ENCODE assay signal across 8 cellular contexts in genomic region chr19:13162749-13163608, GRCh38. TPM values are rescaled to one million over a fixed set of nuclear protein-coding genes. Genes with fewer than 3 reads are reported as not detected.
DNase-seq lines count a peak whose midpoint lies in the region; ATAC-seq and TF ChIP-seq lines count a peak whose summit lies in the region.

No MANE protein-coding gene starts in this region.

- peak; percentile 85 for TF ChIP-seq POLR2A in GM19099 (IDR thresholded peaks at IDR 0.05; ENCODE audit: extremely low read depth, insufficient read length, low read depth)

- peak; percentile 87 for DNase-seq in AG04449 (ENCODE audit: low read depth, low spot score)
- DNase-seq in LHCN-M2 (ENCODE audit: low read depth), result peak; percentile 91
- DNase-seq in RWPE2 (ENCODE audit: low spot score), result peak; percentile 98
- DNase-seq in activated T-helper 9 cell treated with anti-CD3 and anti-CD28 coated beads, Interleukin-2, amount 50 U/mL, for 16 hours (ENCODE audit: low read depth), result peak; percentile 78
- DNase-seq in fibroblast of pulmonary artery (ENCODE audit: low read depth), result peak; percentile 99
- peak; percentile 93 for DNase-seq in stimulated activated naive CD8-positive, alpha-beta T cell treated with anti-CD3 and anti-CD28 coated beads, Interleukin-15, Interleukin-2, amounts not matched to agents 100 U/mL and 50 U/mL, for 24 hours

- peak overlapping the region; percentile 100 for H3K27ac Mint-ChIP-seq in nephron

- H3K9me3 ChIP-seq in RWPE2 (ENCODE audit: severe bottlenecking), result no peaks in the 10 kb centered on the region

- peak overlapping the region; percentile 40 for H3K4me3 ChIP-seq in AG04449 (ENCODE audit: low read depth, low read length)
- H3K4me3 ChIP-seq in RWPE2 (ENCODE audit: severe bottlenecking), result peak overlapping the region; percentile 26
- peak overlapping the region; percentile 45 for H3K4me3 ChIP-seq in fibroblast of pulmonary artery (replicated peaks; ENCODE audit: low read depth, low read length)

- H3K9me3 Mint-ChIP-seq in nephron, result no peaks in the 10 kb centered on the region

- POLR2A ChIA-PET in AG04449 (lab: Yijun Ruan, JAX), result interaction anchor here (0.6 to 3.3 kb wide), 7 partner anchors 9 to 1335 kb away, joined by 3 to 32 read pairs (median 5); partner anchors contain the start of genes IER2 and STX10

- H3K36me3 ChIP-seq in RWPE2 (ENCODE audit: low read depth), result no peaks in the 10 kb centered on the region

- peak overlapping the region; percentile 74 to 83 (median 75) for H3K4me3 Mint-ChIP-seq in nephron

- H3K4me1 Mint-ChIP-seq in nephron, result peaks cover 49% of the 10 kb centered on the region

- H3K36me3 Mint-ChIP-seq in nephron (ENCODE audit: low read depth), result no peaks in the 10 kb centered on the region

- CTCF ChIA-PET in AG04449 (lab: Yijun Ruan, JAX), result interaction anchor here (1.0 to 4.1 kb wide), 9 partner anchors 8 to 197 kb away, joined by 3 to 19 read pairs (median 5); no protein-coding TSS in a partner anchor

- no peaks in the 10 kb centered on the region for H3K27me3 ChIP-seq in RWPE2 (ENCODE audit: insufficient read depth, poor library complexity, severe bottlenecking)

- TF ChIP-seq CTCF in AG04449 (IDR thresholded peaks at IDR 0.05; ENCODE audit: insufficient read depth, low read length, missing control alignments) (no peak), RWPE2 (IDR thresholded peaks at IDR 0.05; ENCODE audit: poor library complexity, severe bottlenecking) (no peak), fibroblast of pulmonary artery (IDR thresholded peaks at IDR 0.05; ENCODE audit: low read length, missing control alignments) (no peak), nephron (IDR thresholded peaks at IDR 0.05; ENCODE audit: unreplicated experiment in 3 of 3) (no peak)

- H3K4me1 ChIP-seq in RWPE2 (ENCODE audit: insufficient read depth, poor library complexity, severe bottlenecking), result peaks cover 47% of the 10 kb centered on the region

- H3K27me3 Mint-ChIP-seq in nephron (ENCODE audit: low read depth), result no peaks in the 10 kb centered on the region

- peak overlapping the region; percentile 99 for H3K27ac ChIP-seq in RWPE2 (ENCODE audit: poor library complexity, severe bottlenecking)

- peak; percentile 63 for ATAC-seq in RWPE2 (ENCODE audit: low read depth)
- ATAC-seq in stimulated activated naive CD8-positive, alpha-beta T cell treated with anti-CD3 and anti-CD28 coated beads, Interleukin-15, Interleukin-2, amounts not matched to agents 100 U/mL and 50 U/mL, for 24 hours, result peak; percentile 67

RNA-seq across cellular contexts. Expression of gene IER2, which starts 12.8 kb away (rescaled TPM):
- total RNA-seq in LHCN-M2 (2014; rRNA removed), result 13.6 and 14.7 TPM in 2 replicates
- 31.1 TPM for polyA plus RNA-seq in LHCN-M2 (2012)

RNA-seq across cellular contexts. Expression of gene STX10, which starts 12.8 kb away (rescaled TPM):
- total RNA-seq in LHCN-M2 (2014; rRNA removed), result 76.4 and 78.6 TPM in 2 replicates
- 79.3 TPM for polyA plus RNA-seq in LHCN-M2 (2012)

RNA-seq across cellular contexts. Expression of gene NACC1, which starts 44.9 kb away (rescaled TPM):
- total RNA-seq in LHCN-M2 (2014; rRNA removed), result 84.1 and 86.1 TPM in 2 replicates
- polyA plus RNA-seq in LHCN-M2 (2012), result 51.7 TPM

RNA-seq across cellular contexts. Expression of gene TRMT1, which starts 46.4 kb away (rescaled TPM):
- total RNA-seq in LHCN-M2 (2014; rRNA removed), result 39.6 and 40.0 TPM in 2 replicates
- 19.9 TPM for polyA plus RNA-seq in LHCN-M2 (2012)

Comparison
In these comparisons a context has a peak if more than half of its experiments do, and no peak if none do; other contexts are left out.
1. Peak in every context shown above with its lines: DNase-seq, ATAC-seq, H3K4me3 ChIP-seq and H3K27ac ChIP-seq.